15 cellular contexts compared by ENCODE assay signal in genomic region chr5:107361945-107362344, GRCh38.
DNase-seq lines count a peak whose midpoint lies in the region; ATAC-seq, FAIRE-seq and TF ChIP-seq lines count a peak whose summit lies in the region.
"Had no signal": no experiment of that assay in that cellular context is flagged by ENCODE, and none has a peak within 500 bp of the region (broad histone marks: within the 10 kb centered on the region; RNA-seq: fewer than 3 reads in every experiment).

No MANE protein-coding gene starts in this region.

- no peak for TF ChIP-seq EP300 in transverse colon (IDR thresholded peaks at IDR 0.05; ENCODE audit: low read depth)

- TF ChIP-seq POLR2A in transverse colon (IDR thresholded peaks at IDR 0.05), result no peak

- no peaks in the 10 kb centered on the region for H3K4me1 ChIP-seq in transverse colon

- intact Hi-C loops in sciatic nerve (cut with DNase I) (no loop called here), transverse colon (cut with DNase I; ENCODE audit: low total_unique reads) (no loop called here)

- no peak overlapping the region for H3K27ac ChIP-seq in transverse colon
- H3K27ac ChIP-seq: neural progenitor cell, SK-N-MC had no signal

- peak; percentile 58 for FAIRE-seq in GM18507 (lab: Jason Lieb, UNC)

- ATAC-seq in sciatic nerve, result peak; percentile 87
- ATAC-seq: stimulated activated memory B cell treated with anti-CD40 and anti-IgM and Interleukin-4, amounts not matched to agents 10 μg/mL and 1 μg/mL and 100 μg/mL, for 72 hours had no signal

- no peaks in the 10 kb centered on the region for H3K36me3 ChIP-seq in transverse colon
- H3K36me3 ChIP-seq: neural progenitor cell had no signal

- no peaks in the 10 kb centered on the region for H3K27me3 ChIP-seq in transverse colon
- H3K27me3 ChIP-seq: neural progenitor cell had no signal

- DNase-seq in GM18507 (ENCODE audit: extremely low spot score, insufficient read length, low read depth) (no peak), SIG-M5 (lab: John Stamatoyannopoulos, UW) (peak; percentile 75), fibroblast of the conjunctiva (ENCODE audit: low read depth) (peak; percentile 83), sciatic nerve (ENCODE audit: low spot score) (no peak), cerebellar cortex (ENCODE audit: low spot score) (no peak), transverse colon (no peak)
- DNase-seq in stimulated activated CD4-positive, alpha-beta T cell treated with anti-CD3 and anti-CD28 coated beads, Interleukin-2, amount 100 ng/mL, for 24 hours, result no peak
- no peak for DNase-seq in stimulated activated naive CD4-positive, alpha-beta T cell (lab: John Stamatoyannopoulos, UW)
- DNase-seq: COR-L47, islet precursor cell, Karpas-422, NCI-H2227 treated with DMSO at 0.1 percent for 48 hours had no signal

- no peak for TF ChIP-seq CTCF in transverse colon (IDR thresholded peaks at IDR 0.05)

- 63 to 71% methylated on average over 2 to 4 of the region's 4 CpGs for WGBS in transverse colon (ENCODE audit: low coverage in 1 of 2), 2 donors

- no peaks in the 10 kb centered on the region for H3K9me3 ChIP-seq in transverse colon

- in situ Hi-C loops in transverse colon (cut with MboI; ENCODE audit: low pct_ligation_motif_present in 1 of 4, low pct_unique_long_range_greater_than_20kb in 1 of 4, low sequenced_read_pairs in 3 of 4), result no loop called here

- H3K4me3 ChIP-seq in transverse colon, result no peak overlapping the region
- H3K4me3 ChIP-seq: neural progenitor cell, SK-N-MC had no signal

Comparison
In these comparisons a context has a peak if more than half of its experiments do, and no peak if none do; other contexts are left out.
1. DNase-seq: peak in SIG-M5 (single experiment) and fibroblast of the conjunctiva (single experiment); none in GM18507 (single experiment), sciatic nerve (single experiment), stimulated activated CD4-positive, alpha-beta T cell treated with anti-CD3 and anti-CD28 coated beads, Interleukin-2, amount 100 ng/mL, for 24 hours (0 of 2), cerebellar cortex (single experiment), stimulated activated naive CD4-positive, alpha-beta T cell (0 of 6) and transverse colon (single experiment).